1 cellular context compared by ENCODE assay signal in the genomic region with DNA sequence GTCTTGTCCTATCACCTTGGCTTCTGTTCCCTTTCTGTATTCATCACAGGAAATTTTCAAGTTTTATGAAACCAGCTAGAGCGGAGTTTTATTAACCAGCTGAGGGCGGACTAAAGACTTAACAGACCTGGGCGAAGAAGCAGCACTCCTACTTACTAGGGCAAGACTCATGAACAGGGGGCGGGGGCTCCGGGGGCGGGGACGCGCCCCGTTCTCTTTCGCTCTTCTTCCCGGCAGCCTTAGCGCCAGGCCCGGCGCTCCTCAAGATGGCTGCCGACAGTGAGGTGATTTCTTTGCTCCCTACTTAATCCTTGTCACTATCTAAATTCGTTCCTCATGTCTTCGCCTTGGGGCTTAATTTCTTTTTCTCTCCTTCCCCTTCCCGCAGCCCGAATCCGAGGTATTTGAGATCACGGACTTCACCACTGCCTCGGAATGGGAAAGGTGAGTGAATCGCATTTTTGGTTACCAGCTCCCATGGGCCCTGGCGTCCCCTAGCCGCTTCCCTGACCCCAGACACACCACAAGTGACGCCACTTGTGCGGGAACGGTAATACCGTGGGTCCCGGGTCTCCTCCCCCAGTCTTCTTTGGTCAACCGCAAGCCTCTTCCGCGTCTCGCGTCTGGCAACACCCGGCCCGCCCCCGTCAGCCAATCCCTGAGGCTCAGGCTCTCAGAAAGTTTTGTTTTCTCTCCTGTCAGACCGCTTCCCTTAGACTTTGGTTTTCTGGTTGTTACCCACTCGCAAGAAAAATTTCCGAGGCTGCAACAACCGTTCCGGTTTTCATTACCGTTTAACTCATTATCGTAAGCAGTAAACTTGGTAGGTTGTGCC.
TF ChIP-seq lines count a peak whose summit lies in the region.

A gene (plus strand): TSS at position 251 of the 835 bp plus-strand sequence. CDS start 16 bp downstream, at position 267.

TF ChIP-seq in K562, 482 proteins besides CTCF, POLR2A, EP300 and RAD21 (continued from another document and continues in another):
- TF ChIP-seq, protein P1, sequence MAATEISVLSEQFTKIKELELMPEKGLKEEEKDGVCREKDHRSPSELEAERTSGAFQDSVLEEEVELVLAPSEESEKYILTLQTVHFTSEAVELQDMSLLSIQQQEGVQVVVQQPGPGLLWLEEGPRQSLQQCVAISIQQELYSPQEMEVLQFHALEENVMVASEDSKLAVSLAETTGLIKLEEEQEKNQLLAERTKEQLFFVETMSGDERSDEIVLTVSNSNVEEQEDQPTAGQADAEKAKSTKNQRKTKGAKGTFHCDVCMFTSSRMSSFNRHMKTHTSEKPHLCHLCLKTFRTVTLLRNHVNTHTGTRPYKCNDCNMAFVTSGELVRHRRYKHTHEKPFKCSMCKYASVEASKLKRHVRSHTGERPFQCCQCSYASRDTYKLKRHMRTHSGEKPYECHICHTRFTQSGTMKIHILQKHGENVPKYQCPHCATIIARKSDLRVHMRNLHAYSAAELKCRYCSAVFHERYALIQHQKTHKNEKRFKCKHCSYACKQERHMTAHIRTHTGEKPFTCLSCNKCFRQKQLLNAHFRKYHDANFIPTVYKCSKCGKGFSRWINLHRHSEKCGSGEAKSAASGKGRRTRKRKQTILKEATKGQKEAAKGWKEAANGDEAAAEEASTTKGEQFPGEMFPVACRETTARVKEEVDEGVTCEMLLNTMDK (IDR thresholded peaks at IDR 0.05; ENCODE audit: borderline replicate concordance, insufficient read depth, low read depth, low read length, poor library complexity, severe bottlenecking), result no peak
- TF ChIP-seq PPARD (CRISPR knock-in tag; IDR thresholded peaks at IDR 0.05) (no peak), ZNF274 (IDR thresholded peaks at IDR 0.05; ENCODE audit: borderline replicate concordance, low read depth, low read length) (no peak), ZFX (CRISPR knock-in tag; IDR thresholded peaks at IDR 0.05) (peak; percentile 83), ZBED1 (IDR thresholded peaks at IDR 0.05) (no peak), NFE2L1 (tag; IDR thresholded peaks at IDR 0.05; ENCODE audit: borderline replicate concordance, low read depth) (no peak), ZNF316 (IDR thresholded peaks at IDR 0.05) (0 out of 2 replicates have a peak, but pooled peaks have one; percentile 38), ELF1 (tag; IDR thresholded peaks at IDR 0.05) (peak; percentile 52), ZFP1 (CRISPR knock-in tag; IDR thresholded peaks at IDR 0.05) (no peak), SRF (CRISPR knock-in tag; IDR thresholded peaks at IDR 0.05) (no peak), SMARCB1 (IDR thresholded peaks at IDR 0.05; ENCODE audit: insufficient read length, low read depth) (no peak), ZNF830 (CRISPR knock-in tag; IDR thresholded peaks at IDR 0.05) (no peak; the same call in 1 of the 2 replicates), PHB2 (IDR thresholded peaks at IDR 0.05; ENCODE audit: low read depth) (no peak), MAZ (CRISPR knock-in tag; conservative IDR thresholded peaks at IDR 0.05 in 1 of 2, IDR thresholded peaks at IDR 0.05 in 1 of 2) (peak; percentile 58 to 68; a peak in 2 of 4 replicates), NR2C2 (CRISPR knock-in tag; IDR thresholded peaks at IDR 0.05) (peak; percentile 34; the same call in 1 of the 2 replicates), NR2C2 (tag; IDR thresholded peaks at IDR 0.05) (peak; percentile 73), TRIM28 (IDR thresholded peaks at IDR 0.05) (peak; percentile 34; the same call in 1 of the 2 replicates), MTA3 (IDR thresholded peaks at IDR 0.05; ENCODE audit: borderline replicate concordance) (peak; percentile 57; the same call in 1 of the 2 replicates), FOSL1 (tag; conservative IDR thresholded peaks at IDR 0.05) (0 out of 2 replicates have a peak, but pooled peaks have one; percentile 21), U2AF2 (optimal IDR thresholded peaks at IDR 0.05; ENCODE audit: low read depth, low read length) (no peak), HMGN3 (IDR thresholded peaks at IDR 0.05; ENCODE audit: borderline replicate concordance, extremely low read depth, insufficient read length, low read depth, low read length) (no peak), RBBP5 (IDR thresholded peaks at IDR 0.05; ENCODE audit: borderline replicate concordance, insufficient read depth, low read length, poor library complexity, severe bottlenecking) (peak; percentile 93), ETV5 (CRISPR knock-in tag; IDR thresholded peaks at IDR 0.05; ENCODE audit: low read depth) (peak; percentile 54; the same call in 1 of the 2 replicates), RCOR1 (IDR thresholded peaks at IDR 0.05; ENCODE audit: borderline replicate concordance in 1 of 2, low read depth in 2 of 2, low read length in 2 of 2) (peak in 1 of 2 experiments; percentile 38; a peak in 1 of 4 replicates), NR4A1 (CRISPR knock-in tag; IDR thresholded peaks at IDR 0.05) (no peak), NR4A1 (tag; IDR thresholded peaks at IDR 0.05) (no peak), JUN (IDR thresholded peaks at IDR 0.05; ENCODE audit: borderline replicate concordance, low read depth, low read length) (peak; percentile 47; the same call in 1 of the 2 replicates), JUN (CRISPR knock-in tag; IDR thresholded peaks at IDR 0.05; ENCODE audit: borderline replicate concordance) (no peak), RBM22 (IDR thresholded peaks at IDR 0.05; ENCODE audit: low read depth, low read length, poor library complexity, severe bottlenecking) (no peak)
- TF ChIP-seq, protein P2, sequence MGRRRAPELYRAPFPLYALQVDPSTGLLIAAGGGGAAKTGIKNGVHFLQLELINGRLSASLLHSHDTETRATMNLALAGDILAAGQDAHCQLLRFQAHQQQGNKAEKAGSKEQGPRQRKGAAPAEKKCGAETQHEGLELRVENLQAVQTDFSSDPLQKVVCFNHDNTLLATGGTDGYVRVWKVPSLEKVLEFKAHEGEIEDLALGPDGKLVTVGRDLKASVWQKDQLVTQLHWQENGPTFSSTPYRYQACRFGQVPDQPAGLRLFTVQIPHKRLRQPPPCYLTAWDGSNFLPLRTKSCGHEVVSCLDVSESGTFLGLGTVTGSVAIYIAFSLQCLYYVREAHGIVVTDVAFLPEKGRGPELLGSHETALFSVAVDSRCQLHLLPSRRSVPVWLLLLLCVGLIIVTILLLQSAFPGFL (CRISPR knock-in tag; IDR thresholded peaks at IDR 0.05), result no peak
- TF ChIP-seq, protein P3, sequence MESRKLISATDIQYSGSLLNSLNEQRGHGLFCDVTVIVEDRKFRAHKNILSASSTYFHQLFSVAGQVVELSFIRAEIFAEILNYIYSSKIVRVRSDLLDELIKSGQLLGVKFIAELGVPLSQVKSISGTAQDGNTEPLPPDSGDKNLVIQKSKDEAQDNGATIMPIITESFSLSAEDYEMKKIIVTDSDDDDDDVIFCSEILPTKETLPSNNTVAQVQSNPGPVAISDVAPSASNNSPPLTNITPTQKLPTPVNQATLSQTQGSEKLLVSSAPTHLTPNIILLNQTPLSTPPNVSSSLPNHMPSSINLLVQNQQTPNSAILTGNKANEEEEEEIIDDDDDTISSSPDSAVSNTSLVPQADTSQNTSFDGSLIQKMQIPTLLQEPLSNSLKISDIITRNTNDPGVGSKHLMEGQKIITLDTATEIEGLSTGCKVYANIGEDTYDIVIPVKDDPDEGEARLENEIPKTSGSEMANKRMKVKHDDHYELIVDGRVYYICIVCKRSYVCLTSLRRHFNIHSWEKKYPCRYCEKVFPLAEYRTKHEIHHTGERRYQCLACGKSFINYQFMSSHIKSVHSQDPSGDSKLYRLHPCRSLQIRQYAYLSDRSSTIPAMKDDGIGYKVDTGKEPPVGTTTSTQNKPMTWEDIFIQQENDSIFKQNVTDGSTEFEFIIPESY (CRISPR knock-in tag; IDR thresholded peaks at IDR 0.05), result 0 out of 2 replicates have a peak, but pooled peaks have one; percentile 18
- TF ChIP-seq, protein P4, sequence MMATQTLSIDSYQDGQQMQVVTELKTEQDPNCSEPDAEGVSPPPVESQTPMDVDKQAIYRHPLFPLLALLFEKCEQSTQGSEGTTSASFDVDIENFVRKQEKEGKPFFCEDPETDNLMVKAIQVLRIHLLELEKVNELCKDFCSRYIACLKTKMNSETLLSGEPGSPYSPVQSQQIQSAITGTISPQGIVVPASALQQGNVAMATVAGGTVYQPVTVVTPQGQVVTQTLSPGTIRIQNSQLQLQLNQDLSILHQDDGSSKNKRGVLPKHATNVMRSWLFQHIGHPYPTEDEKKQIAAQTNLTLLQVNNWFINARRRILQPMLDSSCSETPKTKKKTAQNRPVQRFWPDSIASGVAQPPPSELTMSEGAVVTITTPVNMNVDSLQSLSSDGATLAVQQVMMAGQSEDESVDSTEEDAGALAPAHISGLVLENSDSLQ (IDR thresholded peaks at IDR 0.05), result peak; percentile 40; the same call in 1 of the 2 replicates
- TF ChIP-seq, protein P5, sequence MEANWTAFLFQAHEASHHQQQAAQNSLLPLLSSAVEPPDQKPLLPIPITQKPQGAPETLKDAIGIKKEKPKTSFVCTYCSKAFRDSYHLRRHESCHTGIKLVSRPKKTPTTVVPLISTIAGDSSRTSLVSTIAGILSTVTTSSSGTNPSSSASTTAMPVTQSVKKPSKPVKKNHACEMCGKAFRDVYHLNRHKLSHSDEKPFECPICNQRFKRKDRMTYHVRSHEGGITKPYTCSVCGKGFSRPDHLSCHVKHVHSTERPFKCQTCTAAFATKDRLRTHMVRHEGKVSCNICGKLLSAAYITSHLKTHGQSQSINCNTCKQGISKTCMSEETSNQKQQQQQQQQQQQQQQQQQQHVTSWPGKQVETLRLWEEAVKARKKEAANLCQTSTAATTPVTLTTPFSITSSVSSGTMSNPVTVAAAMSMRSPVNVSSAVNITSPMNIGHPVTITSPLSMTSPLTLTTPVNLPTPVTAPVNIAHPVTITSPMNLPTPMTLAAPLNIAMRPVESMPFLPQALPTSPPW (CRISPR knock-in tag; IDR thresholded peaks at IDR 0.05), result peak; percentile 85
- TF ChIP-seq, protein P6, sequence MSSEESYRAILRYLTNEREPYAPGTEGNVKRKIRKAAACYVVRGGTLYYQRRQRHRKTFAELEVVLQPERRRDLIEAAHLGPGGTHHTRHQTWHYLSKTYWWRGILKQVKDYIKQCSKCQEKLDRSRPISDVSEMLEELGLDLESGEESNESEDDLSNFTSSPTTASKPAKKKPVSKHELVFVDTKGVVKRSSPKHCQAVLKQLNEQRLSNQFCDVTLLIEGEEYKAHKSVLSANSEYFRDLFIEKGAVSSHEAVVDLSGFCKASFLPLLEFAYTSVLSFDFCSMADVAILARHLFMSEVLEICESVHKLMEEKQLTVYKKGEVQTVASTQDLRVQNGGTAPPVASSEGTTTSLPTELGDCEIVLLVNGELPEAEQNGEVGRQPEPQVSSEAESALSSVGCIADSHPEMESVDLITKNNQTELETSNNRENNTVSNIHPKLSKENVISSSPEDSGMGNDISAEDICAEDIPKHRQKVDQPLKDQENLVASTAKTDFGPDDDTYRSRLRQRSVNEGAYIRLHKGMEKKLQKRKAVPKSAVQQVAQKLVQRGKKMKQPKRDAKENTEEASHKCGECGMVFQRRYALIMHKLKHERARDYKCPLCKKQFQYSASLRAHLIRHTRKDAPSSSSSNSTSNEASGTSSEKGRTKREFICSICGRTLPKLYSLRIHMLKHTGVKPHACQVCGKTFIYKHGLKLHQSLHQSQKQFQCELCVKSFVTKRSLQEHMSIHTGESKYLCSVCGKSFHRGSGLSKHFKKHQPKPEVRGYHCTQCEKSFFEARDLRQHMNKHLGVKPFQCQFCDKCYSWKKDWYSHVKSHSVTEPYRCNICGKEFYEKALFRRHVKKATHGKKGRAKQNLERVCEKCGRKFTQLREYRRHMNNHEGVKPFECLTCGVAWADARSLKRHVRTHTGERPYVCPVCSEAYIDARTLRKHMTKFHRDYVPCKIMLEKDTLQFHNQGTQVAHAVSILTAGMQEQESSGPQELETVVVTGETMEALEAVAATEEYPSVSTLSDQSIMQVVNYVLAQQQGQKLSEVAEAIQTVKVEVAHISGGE (CRISPR knock-in tag; IDR thresholded peaks at IDR 0.05), result no peak
- TF ChIP-seq, protein P7, sequence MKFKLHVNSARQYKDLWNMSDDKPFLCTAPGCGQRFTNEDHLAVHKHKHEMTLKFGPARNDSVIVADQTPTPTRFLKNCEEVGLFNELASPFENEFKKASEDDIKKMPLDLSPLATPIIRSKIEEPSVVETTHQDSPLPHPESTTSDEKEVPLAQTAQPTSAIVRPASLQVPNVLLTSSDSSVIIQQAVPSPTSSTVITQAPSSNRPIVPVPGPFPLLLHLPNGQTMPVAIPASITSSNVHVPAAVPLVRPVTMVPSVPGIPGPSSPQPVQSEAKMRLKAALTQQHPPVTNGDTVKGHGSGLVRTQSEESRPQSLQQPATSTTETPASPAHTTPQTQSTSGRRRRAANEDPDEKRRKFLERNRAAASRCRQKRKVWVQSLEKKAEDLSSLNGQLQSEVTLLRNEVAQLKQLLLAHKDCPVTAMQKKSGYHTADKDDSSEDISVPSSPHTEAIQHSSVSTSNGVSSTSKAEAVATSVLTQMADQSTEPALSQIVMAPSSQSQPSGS (CRISPR knock-in tag; IDR thresholded peaks at IDR 0.05), result no peak
- TF ChIP-seq, protein P8, sequence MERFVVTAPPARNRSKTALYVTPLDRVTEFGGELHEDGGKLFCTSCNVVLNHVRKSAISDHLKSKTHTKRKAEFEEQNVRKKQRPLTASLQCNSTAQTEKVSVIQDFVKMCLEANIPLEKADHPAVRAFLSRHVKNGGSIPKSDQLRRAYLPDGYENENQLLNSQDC (CRISPR knock-in tag; IDR thresholded peaks at IDR 0.05), result no peak
- TF ChIP-seq, protein P9, sequence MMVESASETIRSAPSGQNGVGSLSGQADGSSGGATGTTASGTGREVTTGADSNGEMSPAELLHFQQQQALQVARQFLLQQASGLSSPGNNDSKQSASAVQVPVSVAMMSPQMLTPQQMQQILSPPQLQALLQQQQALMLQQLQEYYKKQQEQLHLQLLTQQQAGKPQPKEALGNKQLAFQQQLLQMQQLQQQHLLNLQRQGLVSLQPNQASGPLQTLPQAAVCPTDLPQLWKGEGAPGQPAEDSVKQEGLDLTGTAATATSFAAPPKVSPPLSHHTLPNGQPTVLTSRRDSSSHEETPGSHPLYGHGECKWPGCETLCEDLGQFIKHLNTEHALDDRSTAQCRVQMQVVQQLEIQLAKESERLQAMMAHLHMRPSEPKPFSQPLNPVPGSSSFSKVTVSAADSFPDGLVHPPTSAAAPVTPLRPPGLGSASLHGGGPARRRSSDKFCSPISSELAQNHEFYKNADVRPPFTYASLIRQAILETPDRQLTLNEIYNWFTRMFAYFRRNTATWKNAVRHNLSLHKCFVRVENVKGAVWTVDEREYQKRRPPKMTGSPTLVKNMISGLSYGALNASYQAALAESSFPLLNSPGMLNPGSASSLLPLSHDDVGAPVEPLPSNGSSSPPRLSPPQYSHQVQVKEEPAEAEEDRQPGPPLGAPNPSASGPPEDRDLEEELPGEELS (CRISPR knock-in tag; IDR thresholded peaks at IDR 0.05; ENCODE audit: borderline replicate concordance), result 0 out of 2 replicates have a peak, but pooled peaks have one; percentile 18
